In genomic region chr20:35133735-35134134, GRCh38 we compare ENCODE assay signal across 15 cellular contexts.
"Had no signal": no experiment of that assay in that cellular context is flagged by ENCODE, and none has a peak within 500 bp of the region (broad histone marks: within the 10 kb centered on the region; RNA-seq: fewer than 3 reads in every experiment).

No MANE protein-coding gene starts in this region.

- DNase-seq: activated effector memory CD4-positive, alpha-beta T cell treated with anti-CD3 and anti-CD28 coated beads, Interleukin-2, amount 50 U/mL, for 16 hours; amniotic stem cell; cerebellar nuclear complex; foreskin fibroblast; glutamatergic neuron; mesendoderm; nephron progenitor cell; stimulated activated CD4-positive, alpha-beta T cell treated with anti-CD3 and anti-CD28 coated beads, Interleukin-4, amount 100 ng/mL, for 1 hour; stimulated activated CD8-positive, alpha-beta memory T cell treated with anti-CD3 and anti-CD28 coated beads, Interleukin-4, amount 100 ng/mL, for 48 hours; stomach; T-cell; thyroid gland had no signal

- ATAC-seq: T-cell had no signal

- H3K27ac ChIP-seq: ovary, VCaP had no signal

- H3K9me3 Mint-ChIP-seq: brain, nephron progenitor cell, T-cell had no signal

- H3K27me3 ChIP-seq: ovary, stomach, thyroid gland had no signal

- H3K27ac Mint-ChIP-seq: nephron progenitor cell, T-cell had no signal

- H3K4me3 ChIP-seq: ovary, stomach, thyroid gland had no signal

- H3K36me3 ChIP-seq: ovary had no signal

- H3K9me3 ChIP-seq: ovary, stomach, thyroid gland had no signal
